ENCODE assay signal across 22 cellular contexts in the genomic region with DNA sequence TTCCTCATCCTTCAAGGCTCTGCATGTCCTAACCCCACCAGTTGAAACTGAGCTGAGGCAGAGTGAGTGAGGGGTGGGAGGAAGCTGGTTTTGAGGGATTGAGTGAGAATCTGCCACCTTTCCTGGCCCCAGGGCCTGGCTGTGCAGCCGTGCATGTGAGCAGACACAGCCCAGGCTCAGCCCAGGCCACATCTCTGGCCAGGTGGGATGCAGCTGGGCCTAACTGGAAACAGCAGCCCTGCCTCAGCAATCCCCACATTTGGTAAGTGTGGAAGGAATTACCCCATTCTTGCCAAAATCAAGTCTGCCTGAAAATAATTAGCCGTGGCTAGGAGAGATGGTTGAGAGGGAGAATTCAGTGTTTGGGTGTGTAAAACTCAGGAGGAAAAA.
"Had no signal": no experiment of that assay in that cellular context is flagged by ENCODE, and none has a peak within 500 bp of the region (broad histone marks: within the 10 kb centered on the region; RNA-seq: fewer than 3 reads in every experiment).

No MANE protein-coding gene starts in this region.

- H3K4me1 ChIP-seq: colonic mucosa, pancreas had no signal

- H3K9me3 ChIP-seq: colonic mucosa, esophagus muscularis mucosa, heart right ventricle, neutrophil, pancreas, psoas muscle, right atrium auricular region, transverse colon had no signal

- H3K36me3 ChIP-seq: colonic mucosa, neutrophil, pancreas had no signal

- DNase-seq: activated CD4-positive, alpha-beta T cell treated with anti-CD3 and anti-CD28 coated beads for 1 hour; activated CD4-positive, alpha-beta T cell treated with anti-CD3 and anti-CD28 coated beads, Interleukin-2, amount 50 U/mL, for 1 hour; activated CD8-positive, alpha-beta memory T cell treated with anti-CD3 and anti-CD28 coated beads, Interleukin-2, amount 50 U/mL, for 4 hours; activated CD8-positive, alpha-beta T cell treated with anti-CD3 and anti-CD28 coated beads, Interleukin-2, amount 10 ng/mL, durations not matched to agents 7 days and 5 days; activated naive CD4-positive, alpha-beta T cell treated with Interleukin-2 at 50 U/mL for 16 hours; activated naive CD8-positive, alpha-beta T cell treated with anti-CD3 and anti-CD28 coated beads, Interleukin-2, amount 10 ng/mL, durations not matched to agents 7 days and 5 days; activated T-cell treated with anti-CD3 and anti-CD28 coated beads, Interleukin-2, amount 50 U/mL, for 24 hours; amniotic stem cell; colonic mucosa; islet precursor cell; left cardiac atrium; stimulated activated CD4-positive, alpha-beta T cell treated with anti-CD3 and anti-CD28 coated beads, Interleukin-12 subunit alpha, Interleukin-12 subunit beta, amount 100 ng/mL, for 4 hours; stimulated activated naive B cell treated with anti-CD40 and anti-IgM and Interleukin-4, amounts not matched to agents 10 μg/mL and 1 μg/mL and 100 μg/mL, for 72 hours; T-cell; transverse colon had no signal

- H3K27me3 Mint-ChIP-seq: activated naive CD8-positive, alpha-beta T cell treated with anti-CD3 and anti-CD28 coated beads, Interleukin-2, amount 10 ng/mL, durations not matched to agents 7 days and 5 days; activated T-cell treated with anti-CD3 and anti-CD28 coated beads, Interleukin-2, amount 50 U/mL, for 24 hours; natural killer cell treated with Interleukin-12 subunit alpha and Interleukin-12 subunit beta and Interleukin-15 and Interleukin-18, amount 100 ng/mL, for 72 hours; stimulated activated naive B cell treated with anti-CD40 and anti-IgM and Interleukin-4, amounts not matched to agents 10 μg/mL and 1 μg/mL and 100 μg/mL, for 72 hours; T-cell had no signal

- H3K27ac Mint-ChIP-seq: activated CD8-positive, alpha-beta T cell treated with anti-CD3 and anti-CD28 coated beads, Interleukin-2, amount 10 ng/mL, durations not matched to agents 7 days and 5 days; activated naive CD8-positive, alpha-beta T cell treated with anti-CD3 and anti-CD28 coated beads, Interleukin-2, amount 10 ng/mL, durations not matched to agents 7 days and 5 days; activated T-cell treated with anti-CD3 and anti-CD28 coated beads, Interleukin-2, amount 50 U/mL, for 24 hours; natural killer cell treated with Interleukin-12 subunit alpha and Interleukin-12 subunit beta and Interleukin-15 and Interleukin-18, amount 100 ng/mL, for 72 hours; stimulated activated naive B cell treated with anti-CD40 and anti-IgM and Interleukin-4, amounts not matched to agents 10 μg/mL and 1 μg/mL and 100 μg/mL, for 72 hours had no signal

- H3K9me3 Mint-ChIP-seq: activated naive CD8-positive, alpha-beta T cell treated with anti-CD3 and anti-CD28 coated beads, Interleukin-2, amount 10 ng/mL, durations not matched to agents 7 days and 5 days; activated T-cell treated with anti-CD3 and anti-CD28 coated beads, Interleukin-2, amount 50 U/mL, for 24 hours; natural killer cell treated with Interleukin-12 subunit alpha and Interleukin-12 subunit beta and Interleukin-15 and Interleukin-18, amount 100 ng/mL, for 72 hours; stimulated activated naive B cell treated with anti-CD40 and anti-IgM and Interleukin-4, amounts not matched to agents 10 μg/mL and 1 μg/mL and 100 μg/mL, for 72 hours; T-cell had no signal

- H3K4me3 ChIP-seq: colonic mucosa, esophagus muscularis mucosa, heart right ventricle, pancreas, psoas muscle, right atrium auricular region, transverse colon had no signal

- H3K4me3 Mint-ChIP-seq: activated CD8-positive, alpha-beta T cell treated with anti-CD3 and anti-CD28 coated beads, Interleukin-2, amount 10 ng/mL, durations not matched to agents 7 days and 5 days; activated naive CD8-positive, alpha-beta T cell treated with anti-CD3 and anti-CD28 coated beads, Interleukin-2, amount 10 ng/mL, durations not matched to agents 7 days and 5 days; activated T-cell treated with anti-CD3 and anti-CD28 coated beads, Interleukin-2, amount 50 U/mL, for 24 hours; natural killer cell treated with Interleukin-12 subunit alpha and Interleukin-12 subunit beta and Interleukin-15 and Interleukin-18, amount 100 ng/mL, for 72 hours; stimulated activated naive B cell treated with anti-CD40 and anti-IgM and Interleukin-4, amounts not matched to agents 10 μg/mL and 1 μg/mL and 100 μg/mL, for 72 hours; T-cell had no signal

- H3K36me3 Mint-ChIP-seq: natural killer cell treated with Interleukin-12 subunit alpha and Interleukin-12 subunit beta and Interleukin-15 and Interleukin-18, amount 100 ng/mL, for 72 hours had no signal

- H3K27me3 ChIP-seq: colonic mucosa, esophagus muscularis mucosa, heart right ventricle, neutrophil, pancreas, right atrium auricular region, transverse colon had no signal

- ATAC-seq: activated CD8-positive, alpha-beta T cell treated with anti-CD3 and anti-CD28 coated beads, Interleukin-2, amount 10 ng/mL, durations not matched to agents 7 days and 5 days; heart right ventricle; left cardiac atrium; natural killer cell treated with Interleukin-12 subunit alpha and Interleukin-12 subunit beta and Interleukin-15 and Interleukin-18, amount 100 ng/mL, for 72 hours; pancreas; stimulated activated naive B cell treated with anti-CD40 and anti-IgM and Interleukin-4, amounts not matched to agents 10 μg/mL and 1 μg/mL and 100 μg/mL, for 72 hours; T-cell had no signal

- H3K27ac ChIP-seq: colonic mucosa, esophagus muscularis mucosa, neutrophil, pancreas, right atrium auricular region, transverse colon had no signal

- H3K4me1 Mint-ChIP-seq: activated naive CD8-positive, alpha-beta T cell treated with anti-CD3 and anti-CD28 coated beads, Interleukin-2, amount 10 ng/mL, durations not matched to agents 7 days and 5 days had no signal
